In the genomic region with DNA sequence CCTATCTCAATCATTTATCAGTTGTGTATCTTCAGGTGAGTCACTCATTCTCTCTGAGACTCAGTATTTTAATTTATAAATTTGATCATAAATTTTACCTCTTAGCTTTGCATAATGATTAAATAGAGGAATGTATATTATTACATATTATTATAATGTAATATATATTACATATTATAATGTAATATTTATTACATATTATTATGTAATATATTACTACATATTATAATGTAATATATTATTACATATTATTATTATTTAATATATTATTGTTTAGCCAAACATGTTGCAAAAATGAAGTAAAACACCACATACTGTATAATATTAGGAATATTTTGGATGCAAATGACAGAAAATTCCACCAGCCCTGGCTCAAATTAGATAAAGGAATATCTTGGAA, we compare ENCODE assay signal across 20 cellular contexts.
A peak's percentile ranks its signal among the peaks of the same experiment; 100 is the strongest.
DNase-seq lines count a peak whose midpoint lies in the region; ATAC-seq, FAIRE-seq and TF ChIP-seq lines count a peak whose summit lies in the region.
"Had no signal": no experiment of that assay in that cellular context is flagged by ENCODE, and none has a peak within 500 bp of the region (broad histone marks: within the 10 kb centered on the region; RNA-seq: fewer than 3 reads in every experiment).

No MANE protein-coding gene starts in this region.

- no peaks in the 10 kb centered on the region for H3K27me3 ChIP-seq in foreskin keratinocyte
- H3K27me3 ChIP-seq in HAP-1 (ENCODE audit: low read depth) = peaks cover 7% of the 10 kb centered on the region
- H3K27me3 ChIP-seq: BE2C; BLaER1 treated with 17β-estradiol and CSF1 and Interleukin-3, amounts not matched to agents 10 nM and 100 nM had no signal

- no peak overlapping the region for H3K4me3 ChIP-seq in HAP-1
- H3K4me3 ChIP-seq: A549; BLaER1 treated with 17β-estradiol and CSF1 and Interleukin-3, amounts not matched to agents 10 nM and 100 nM; GM12878; GM23248 had no signal

- H3K4me1 ChIP-seq in foreskin keratinocyte (peaks cover 7% of the 10 kb centered on the region), HAP-1 (no peaks in the 10 kb centered on the region)
- H3K4me1 ChIP-seq: BE2C; BLaER1 treated with 17β-estradiol and CSF1 and Interleukin-3, amounts not matched to agents 10 nM and 100 nM had no signal

- no peak for ATAC-seq in foreskin keratinocyte
- ATAC-seq: A549, HCT116 had no signal

- TF ChIP-seq CTCF in foreskin keratinocyte (conservative IDR thresholded peaks at IDR 0.05) = no peak

- H3K27ac ChIP-seq in foreskin keratinocyte = no peak overlapping the region
- H3K27ac ChIP-seq: 22Rv1; A549; BLaER1 treated with 17β-estradiol and CSF1 and Interleukin-3, amounts not matched to agents 10 nM and 100 nM; GM23248 had no signal

- H3K36me3 ChIP-seq in HAP-1 (replicated peaks) = no peaks in the 10 kb centered on the region
- H3K36me3 ChIP-seq: BE2C; BLaER1 treated with 17β-estradiol and CSF1 and Interleukin-3, amounts not matched to agents 10 nM and 100 nM had no signal

- DNase-seq in frontal cortex (ENCODE audit: low spot score in 2 of 2) (no peak), D341Med (ENCODE audit: low spot score) (no peak), foreskin keratinocyte (no peak), HAP-1 (ENCODE audit: low spot score in 2 of 2) (no peak)
- DNase-seq: ACHN; AML-193; BE2C; CD4-positive, alpha-beta T cell; CD8-positive, alpha-beta memory T cell; GM23248; H7 had no signal

- H3K9me3 ChIP-seq in HAP-1 = no peaks in the 10 kb centered on the region
- H3K9me3 ChIP-seq: A549; BE2C; BLaER1 treated with 17β-estradiol and CSF1 and Interleukin-3, amounts not matched to agents 10 nM and 100 nM had no signal

- peak; percentile 74 for FAIRE-seq in A204.1 (lab: Jason Lieb, UNC)
- peak; percentile 57 for FAIRE-seq in TTC549 (lab: Jason Lieb, UNC)
- FAIRE-seq in frontal cortex (lab: Jason Lieb, UNC) = peak; percentile 84
- FAIRE-seq: A549, GM12878, GM19239, H1 had no signal

- in situ Hi-C loops in HAP-1 (cut with MboI; ENCODE audit: low sequenced_read_pairs) = loop anchor here (5.0 to 25.0 kb wide), 3 partner anchors 70 to 885 kb away; no protein-coding TSS in a partner anchor
